ENCODE assay signal across 20 cellular contexts in genomic region chr3:104165866-104166265, GRCh38.
DNase-seq lines count a peak whose midpoint lies in the region; ATAC-seq, FAIRE-seq and TF ChIP-seq lines count a peak whose summit lies in the region.
"Had no signal": no experiment of that assay in that cellular context is flagged by ENCODE, and none has a peak within 500 bp of the region (broad histone marks: within the 10 kb centered on the region; RNA-seq: fewer than 3 reads in every experiment).

No MANE protein-coding gene starts in this region.

- TF ChIP-seq EP300 in A549 (IDR thresholded peaks at IDR 0.05) (no peak), H1 (IDR thresholded peaks at IDR 0.05; ENCODE audit: borderline replicate concordance in 1 of 2, low read depth in 2 of 2, low read length in 2 of 2) (no peak)

- no peak overlapping the region for H3K4me2 ChIP-seq in A549
- H3K4me2 ChIP-seq in IMR-90 (ENCODE audit: low read depth, low read length), result no peak overlapping the region
- H3K4me2 ChIP-seq in H1 (ENCODE audit: insufficient read depth in 1 of 2, low read depth in 2 of 2, low read length in 2 of 2), result no peak overlapping the region
- H3K4me2 ChIP-seq: BLaER1 treated with 17β-estradiol and CSF1 and Interleukin-3, amounts not matched to agents 10 nM and 100 nM had no signal

- H3K18ac ChIP-seq in IMR-90 (ENCODE audit: low read depth, low read length), result no peak overlapping the region
- H3K18ac ChIP-seq in H1 (ENCODE audit: extremely low read depth, low read length), result no peak overlapping the region

- H3K36me3 ChIP-seq in IMR-90 (ENCODE audit: control insufficient read depth, insufficient read depth, low read length) (no peaks in the 10 kb centered on the region), H1 (ENCODE audit: control insufficient read depth in 2 of 4, insufficient read depth in 4 of 4, low read length in 3 of 4) (peaks cover 0 to 3% (median 0%) of the 10 kb centered on the region in 4 experiments; a peak in 1 of 8 replicates)
- H3K36me3 ChIP-seq: BLaER1 treated with 17β-estradiol and CSF1 and Interleukin-3, amounts not matched to agents 10 nM and 100 nM had no signal

- no peak overlapping the region for H2AK9ac ChIP-seq in IMR-90 (replicated peaks; ENCODE audit: low read depth, low read length, poor library complexity)

- H2BK120ac ChIP-seq in IMR-90 (ENCODE audit: low read depth, low read length) (no peak overlapping the region), H1 (replicated peaks; ENCODE audit: low read depth, low read length) (no peak overlapping the region)

- H3K79me2 ChIP-seq in H1 (ENCODE audit: control insufficient read depth in 1 of 2, insufficient read depth in 2 of 2, low read length in 2 of 2), result no peaks in the 10 kb centered on the region

- DNase-seq in A549 (ENCODE audit: low read depth in 1 of 2, low spot score in 1 of 2) (no peak), IMR-90 (no peak), H1 (ENCODE audit: low read depth in 1 of 2, low spot score in 2 of 2) (no peak), epidermal melanocyte (ENCODE audit: insufficient read length, low spot score) (no peak), SK-N-DZ (ENCODE audit: low spot score) (no peak)
- DNase-seq: 8988T; AML-193; Caco-2; Calu3; CD4-positive, alpha-beta T cell; CD8-positive, alpha-beta T cell; DMS79 treated with DMSO at 0.1 percent for 48 hours; GF-D8 had no signal

- H4K5ac ChIP-seq in IMR-90 (ENCODE audit: low read depth, low read length) (no peak overlapping the region), H1 (ENCODE audit: insufficient read length, low read depth, low read length) (no peak overlapping the region)

- H3K27me3 ChIP-seq in IMR-90 (ENCODE audit: control insufficient read depth, insufficient read depth, low read length) (no peaks in the 10 kb centered on the region), H1 (replicated peaks in 1 of 4; ENCODE audit: control insufficient read depth in 3 of 4, extremely low read depth in 1 of 4, insufficient read depth in 3 of 4, low read length in 3 of 4) (no peaks in the 10 kb centered on the region)
- H3K27me3 ChIP-seq: BLaER1 treated with 17β-estradiol and CSF1 and Interleukin-3, amounts not matched to agents 10 nM and 100 nM had no signal

- in situ Hi-C loops in IMR-90 (cut with MboI; ENCODE audit: low sequenced_read_pairs), result no loop called here

- H4K91ac ChIP-seq in IMR-90 (ENCODE audit: insufficient read depth, low read depth, low read length) (no peak overlapping the region), H1 (replicated peaks; ENCODE audit: insufficient read length, low read length) (no peak overlapping the region)

- TF ChIP-seq RAD21 in A549 (conservative IDR thresholded peaks at IDR 0.05 in 1 of 2, IDR thresholded peaks at IDR 0.05 in 1 of 2) (no peak), IMR-90 (IDR thresholded peaks at IDR 0.05; ENCODE audit: low read length) (no peak), H1 (IDR thresholded peaks at IDR 0.05 in 1 of 2, conservative IDR thresholded peaks at IDR 0.05 in 1 of 2; ENCODE audit: low read depth in 2 of 2, low read length in 2 of 2) (no peak)

- no peak for TF ChIP-seq POLR2A in A549 (IDR thresholded peaks at IDR 0.05; ENCODE audit: low read length)
- no peak for TF ChIP-seq POLR2A in IMR-90 (IDR thresholded peaks at IDR 0.05; ENCODE audit: low read depth, low read length)
- TF ChIP-seq POLR2A in H1 (IDR thresholded peaks at IDR 0.05; ENCODE audit: control extremely low read depth in 1 of 2, low read depth in 2 of 2, low read length in 2 of 2), result no peak

- H3K9me3 ChIP-seq in A549 (peaks cover 12% of the 10 kb centered on the region; the same call in 2 of the 3 replicates), IMR-90 (ENCODE audit: control insufficient read depth, insufficient read depth, low read length) (peaks cover 3% of the 10 kb centered on the region), H1 (ENCODE audit: insufficient read depth in 2 of 2, low read depth in 1 of 2, low read length in 1 of 2) (peaks cover 13 to 19% of the 10 kb centered on the region in 2 experiments)

- no peak overlapping the region for H3K23ac ChIP-seq in IMR-90 (ENCODE audit: low read depth, low read length)
- H3K23ac ChIP-seq in H1 (ENCODE audit: insufficient read length), result no peak overlapping the region

- FAIRE-seq in A549 (lab: Jason Lieb, UNC) (no peak), H1 (lab: Jason Lieb, UNC) (no peak)
- FAIRE-seq: D721Med, G401.6, GM12891, GM19239 had no signal

- H2BK5ac ChIP-seq in IMR-90 (ENCODE audit: low read depth, low read length, poor library complexity, severe bottlenecking) (no peak overlapping the region), H1 (ENCODE audit: low read depth, low read length) (no peak overlapping the region)

- intact Hi-C loops in IMR-90 (cut with micrococcal nuclease), result no loop called here

- H3K9ac ChIP-seq in IMR-90 (ENCODE audit: low read depth, low read length) (no peak overlapping the region), H1 (replicated peaks in 1 of 4; ENCODE audit: extremely low read depth in 1 of 4, low read depth in 3 of 4, low read length in 3 of 4) (no peak overlapping the region)
- H3K9ac ChIP-seq: BLaER1 treated with 17β-estradiol and CSF1 and Interleukin-3, amounts not matched to agents 10 nM and 100 nM had no signal

- 33% methylated on average over 2 of the region's 2 CpGs for WGBS in A549 (ENCODE audit: missing lambda C conversion rate)
- WGBS in IMR-90 (ENCODE audit: extremely low coverage in 2 of 2, insufficient read length in 1 of 2), 2 experiments, result no CpG with 5 or more reads among the region's 2 CpGs
- WGBS in H1 (ENCODE audit: extremely low coverage in 1 of 2, insufficient coverage in 1 of 2, insufficient read length in 1 of 2, insufficient replicate concordance in 2 of 2, low coverage in 1 of 2, low lambda C conversion rate in 2 of 2, missing lambda C conversion rate in 1 of 2), 2 experiments, result 85% methylated on average over 2 of the region's 2 CpGs; no CpG with 5 or more reads in 1 of the 2 experiments

- no peaks in the 10 kb centered on the region for H3K23me2 ChIP-seq in H1 (ENCODE audit: low read depth, low read length)

- H2AK5ac ChIP-seq in IMR-90 (ENCODE audit: low read depth, low read length), result no peak overlapping the region
- no peak overlapping the region for H2AK5ac ChIP-seq in H1 (ENCODE audit: low read depth, low read length)

- dilution Hi-C loops in IMR-90 (cut with HindIII; ENCODE audit: low sequenced_read_pairs, unreplicated experiment), result no loop called here

- no peak overlapping the region for H4K8ac ChIP-seq in IMR-90 (ENCODE audit: low read depth in 2 of 2, low read length in 2 of 2)
- H4K8ac ChIP-seq in H1 (ENCODE audit: extremely low read depth, insufficient read depth, low read length), result no peak overlapping the region

- H2AFZ ChIP-seq in IMR-90 (replicated peaks; ENCODE audit: low read length, poor library complexity), result no peak overlapping the region
- no peak overlapping the region for H2AFZ ChIP-seq in H1 (ENCODE audit: low read length)

- no peak overlapping the region for H2BK20ac ChIP-seq in IMR-90 (ENCODE audit: low read depth, low read length)
- no peak overlapping the region for H2BK20ac ChIP-seq in H1 (ENCODE audit: low read length)

- no peaks in the 10 kb centered on the region for H4K20me1 ChIP-seq in IMR-90 (ENCODE audit: insufficient read depth, low read length)
- no peaks in the 10 kb centered on the region for H4K20me1 ChIP-seq in H1 (replicated peaks in 1 of 2; ENCODE audit: control insufficient read depth in 1 of 2, insufficient read depth in 2 of 2, low read length in 2 of 2)
- H4K20me1 ChIP-seq: BLaER1 treated with 17β-estradiol and CSF1 and Interleukin-3, amounts not matched to agents 10 nM and 100 nM had no signal

- H3K27ac ChIP-seq in A549 (no peak overlapping the region), IMR-90 (ENCODE audit: insufficient read depth, low read length) (no peak overlapping the region), H1 (ENCODE audit: low read depth, low read length) (no peak overlapping the region)
- H3K27ac ChIP-seq: BLaER1 treated with 17β-estradiol and CSF1 and Interleukin-3, amounts not matched to agents 10 nM and 100 nM; C4-2B had no signal

- TF ChIP-seq CTCF in A549 (IDR thresholded peaks at IDR 0.05) (no peak), IMR-90 (conservative IDR thresholded peaks at IDR 0.05; ENCODE audit: low read depth, low read length) (no peak), H1 (IDR thresholded peaks at IDR 0.05; ENCODE audit: control extremely low read depth in 1 of 3, insufficient read depth in 1 of 3, low read depth in 1 of 3, low read length in 3 of 3) (no peak)

- H2BK15ac ChIP-seq in IMR-90 (ENCODE audit: low read depth, low read length), result no peak overlapping the region
- no peak overlapping the region for H2BK15ac ChIP-seq in H1 (ENCODE audit: low read length)

- H3K14ac ChIP-seq in IMR-90 (replicated peaks; ENCODE audit: low read depth, low read length), result no peak overlapping the region
- H3K14ac ChIP-seq in H1 (ENCODE audit: insufficient read length), result no peak overlapping the region

- H3K56ac ChIP-seq in IMR-90 (ENCODE audit: extremely low read depth, insufficient read depth, low read length) (no peak overlapping the region), H1 (replicated peaks; ENCODE audit: insufficient read length, low read depth, low read length) (no peak overlapping the region)

- CTCF ChIA-PET in A549 (lab: Yijun Ruan, JAX) (no interaction called here), IMR-90 (lab: Yijun Ruan, JAX) (interaction anchor here (0.6 kb wide), 1 partner anchor 17 kb away, joined by 3 read pairs; no protein-coding TSS in a partner anchor), H1 (lab: Charles Lee; ENCODE audit: partially characterized antibody) (no interaction called here)

- POLR2A ChIA-PET in A549 (lab: Yijun Ruan, JAX), result no interaction called here
- POLR2A ChIA-PET in IMR-90 (lab: Charles Lee; ENCODE audit: unreplicated experiment), result no interaction called here
- POLR2A ChIA-PET in H1 (lab: Charles Lee; ENCODE audit: partially characterized antibody), result no interaction called here

- H3K4ac ChIP-seq in IMR-90 (ENCODE audit: low read depth, low read length), result no peak overlapping the region
- H3K4ac ChIP-seq in H1 (replicated peaks; ENCODE audit: insufficient read length, low read depth, low read length), result no peak overlapping the region

- BruUV-seq in IMR-90 (replicated peaks; lab: Mats Ljungman, UMichigan), result no TSS peak

- H3K4me3 ChIP-seq in A549, result no peak overlapping the region
- H3K4me3 ChIP-seq in IMR-90 (ENCODE audit: insufficient read depth, low read depth, low read length), result no peak overlapping the region
- no peak overlapping the region for H3K4me3 ChIP-seq in H1 (ENCODE audit: extremely low read depth in 1 of 4, insufficient read depth in 2 of 4, low read depth in 3 of 4, low read length in 4 of 4)
- H3K4me3 ChIP-seq: BLaER1 treated with 17β-estradiol and CSF1 and Interleukin-3, amounts not matched to agents 10 nM and 100 nM had no signal

- H2BK12ac ChIP-seq in H1 (ENCODE audit: low read depth, low read length), result no peak overlapping the region

- H3K9me1 ChIP-seq in IMR-90 (ENCODE audit: insufficient read depth, low read length), result no peaks in the 10 kb centered on the region

- no peaks in the 10 kb centered on the region for H3K79me1 ChIP-seq in IMR-90 (ENCODE audit: low read depth in 1 of 2, low read length in 2 of 2)
- H3K79me1 ChIP-seq in H1 (ENCODE audit: low read depth, low read length), result no peaks in the 10 kb centered on the region

- no peak for ATAC-seq in A549
- ATAC-seq in IMR-90 (ENCODE audit: low read depth), result no peak
- ATAC-seq in HG02852 (IDR thresholded peaks at IDR 0.05; ENCODE audit: unreplicated experiment), result no peak
- ATAC-seq: CD8-positive, alpha-beta T cell had no signal

- H3K4me1 ChIP-seq in A549 (no peaks in the 10 kb centered on the region), IMR-90 (ENCODE audit: control insufficient read depth, insufficient read depth, low read length) (no peaks in the 10 kb centered on the region), H1 (replicated peaks in 1 of 4; ENCODE audit: control insufficient read depth in 3 of 4, insufficient read depth in 4 of 4, low read length in 3 of 4) (no peaks in the 10 kb centered on the region)
- H3K4me1 ChIP-seq: BLaER1 treated with 17β-estradiol and CSF1 and Interleukin-3, amounts not matched to agents 10 nM and 100 nM; Caco-2 had no signal

Comparison
In these comparisons a context has a peak if more than half of its experiments do, and no peak if none do; other contexts are left out.
1. Of the 18 proteins assayed by ChIP-seq in both H1 and A549: peak only in H1: none; only in A549: MAFK; in both: none; in neither: 17.